ENCODE assay signal across 19 cellular contexts in the genomic region with DNA sequence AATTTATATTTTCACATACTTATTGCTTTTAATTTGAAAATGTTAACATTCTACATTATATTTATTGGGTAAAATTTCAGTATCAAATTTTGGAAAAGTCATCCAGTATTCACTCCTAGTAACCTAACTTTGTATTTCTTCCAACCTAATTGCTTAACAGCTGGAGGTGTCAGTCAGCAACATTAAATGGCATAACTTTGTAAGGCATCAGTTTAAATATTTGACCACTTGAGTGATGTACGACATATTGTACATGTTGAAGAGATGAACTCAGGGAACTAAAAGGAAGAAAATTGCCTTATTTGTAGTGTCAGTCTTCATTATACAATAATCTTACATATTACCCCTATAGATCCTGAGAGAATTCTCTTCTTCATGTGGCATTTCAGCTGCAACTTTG.
"Had no signal": no experiment of that assay in that cellular context is flagged by ENCODE, and none has a peak within 500 bp of the region (broad histone marks: within the 10 kb centered on the region; RNA-seq: fewer than 3 reads in every experiment).

No MANE protein-coding gene starts in this region.

- DNase-seq: KBM-7, MG63, NCI-H1092, NCI-H1105 treated with DMSO at 0.1 percent for 48 hours, NCI-H1417 treated with DMSO at 0.1 percent for 48 hours, NCI-H146, NCI-H1694 treated with DMSO at 0.1 percent for 48 hours, NCI-H2029, NCI-H2081 treated with DMSO at 0.1 percent for 48 hours, NCI-H2171, NCI-H226, NCI-H526 treated with DMSO at 0.1 percent for 48 hours, NCI-H774, SHP77, SK-N-SH, SW 1271, T-cell had no signal

- H3K27ac ChIP-seq: RWPE1 had no signal

- H3K27me3 ChIP-seq: MG63 had no signal

- H3K36me3 ChIP-seq: MG63 had no signal

- H3K4me2 ChIP-seq: SK-N-SH had no signal

- ATAC-seq: Panc1, T-cell had no signal

- H3K4me3 ChIP-seq: MG63 had no signal

- H3K9me2 ChIP-seq: SK-N-SH had no signal

- H3K9ac ChIP-seq: SK-N-SH had no signal
